Comparison of ENCODE assay signal across 1 cellular context in the genomic region with DNA sequence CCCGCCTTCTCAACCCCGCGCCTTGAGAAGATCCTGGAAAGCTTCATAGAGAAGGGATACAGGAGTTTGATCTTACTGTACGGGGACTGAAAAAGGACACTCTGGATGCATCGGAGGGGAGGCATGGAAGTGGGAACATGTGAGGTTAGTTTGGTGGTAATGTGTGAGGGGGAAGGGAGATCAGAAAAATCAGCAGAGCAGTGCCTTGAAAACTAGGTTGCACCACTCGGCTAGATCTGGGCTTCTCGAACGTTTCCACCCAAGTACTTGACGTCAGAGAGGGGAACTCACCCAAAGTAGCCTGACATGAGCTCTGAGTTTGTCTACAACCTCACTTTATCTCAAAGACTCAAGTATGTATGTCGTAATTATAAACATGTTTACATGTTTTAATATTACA.
TF ChIP-seq lines count a peak whose summit lies in the region.

No MANE protein-coding gene starts in this region.

TF ChIP-seq in SK-N-SH treated with all-trans-retinoic acid at 6 μM for 48 hours, 23 proteins besides CTCF, POLR2A, EP300 and RAD21 (continued from another document):
- TF ChIP-seq, protein P1, sequence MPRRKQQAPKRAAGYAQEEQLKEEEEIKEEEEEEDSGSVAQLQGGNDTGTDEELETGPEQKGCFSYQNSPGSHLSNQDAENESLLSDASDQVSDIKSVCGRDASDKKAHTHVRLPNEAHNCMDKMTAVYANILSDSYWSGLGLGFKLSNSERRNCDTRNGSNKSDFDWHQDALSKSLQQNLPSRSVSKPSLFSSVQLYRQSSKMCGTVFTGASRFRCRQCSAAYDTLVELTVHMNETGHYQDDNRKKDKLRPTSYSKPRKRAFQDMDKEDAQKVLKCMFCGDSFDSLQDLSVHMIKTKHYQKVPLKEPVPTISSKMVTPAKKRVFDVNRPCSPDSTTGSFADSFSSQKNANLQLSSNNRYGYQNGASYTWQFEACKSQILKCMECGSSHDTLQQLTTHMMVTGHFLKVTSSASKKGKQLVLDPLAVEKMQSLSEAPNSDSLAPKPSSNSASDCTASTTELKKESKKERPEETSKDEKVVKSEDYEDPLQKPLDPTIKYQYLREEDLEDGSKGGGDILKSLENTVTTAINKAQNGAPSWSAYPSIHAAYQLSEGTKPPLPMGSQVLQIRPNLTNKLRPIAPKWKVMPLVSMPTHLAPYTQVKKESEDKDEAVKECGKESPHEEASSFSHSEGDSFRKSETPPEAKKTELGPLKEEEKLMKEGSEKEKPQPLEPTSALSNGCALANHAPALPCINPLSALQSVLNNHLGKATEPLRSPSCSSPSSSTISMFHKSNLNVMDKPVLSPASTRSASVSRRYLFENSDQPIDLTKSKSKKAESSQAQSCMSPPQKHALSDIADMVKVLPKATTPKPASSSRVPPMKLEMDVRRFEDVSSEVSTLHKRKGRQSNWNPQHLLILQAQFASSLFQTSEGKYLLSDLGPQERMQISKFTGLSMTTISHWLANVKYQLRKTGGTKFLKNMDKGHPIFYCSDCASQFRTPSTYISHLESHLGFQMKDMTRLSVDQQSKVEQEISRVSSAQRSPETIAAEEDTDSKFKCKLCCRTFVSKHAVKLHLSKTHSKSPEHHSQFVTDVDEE (CRISPR knock-in tag; IDR thresholded peaks at IDR 0.05): no peak
- TF ChIP-seq, protein P2, sequence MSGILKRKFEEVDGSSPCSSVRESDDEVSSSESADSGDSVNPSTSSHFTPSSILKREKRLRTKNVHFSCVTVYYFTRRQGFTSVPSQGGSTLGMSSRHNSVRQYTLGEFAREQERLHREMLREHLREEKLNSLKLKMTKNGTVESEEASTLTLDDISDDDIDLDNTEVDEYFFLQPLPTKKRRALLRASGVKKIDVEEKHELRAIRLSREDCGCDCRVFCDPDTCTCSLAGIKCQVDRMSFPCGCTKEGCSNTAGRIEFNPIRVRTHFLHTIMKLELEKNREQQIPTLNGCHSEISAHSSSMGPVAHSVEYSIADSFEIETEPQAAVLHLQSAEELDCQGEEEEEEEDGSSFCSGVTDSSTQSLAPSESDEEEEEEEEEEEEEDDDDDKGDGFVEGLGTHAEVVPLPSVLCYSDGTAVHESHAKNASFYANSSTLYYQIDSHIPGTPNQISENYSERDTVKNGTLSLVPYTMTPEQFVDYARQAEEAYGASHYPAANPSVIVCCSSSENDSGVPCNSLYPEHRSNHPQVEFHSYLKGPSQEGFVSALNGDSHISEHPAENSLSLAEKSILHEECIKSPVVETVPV (CRISPR knock-in tag; IDR thresholded peaks at IDR 0.05): no peak
- TF ChIP-seq ESRRG (CRISPR knock-in tag; IDR thresholded peaks at IDR 0.05) (no peak), BACH2 (CRISPR knock-in tag; IDR thresholded peaks at IDR 0.05; ENCODE audit: borderline replicate concordance) (no peak)
